ENCODE assay signal across 28 cellular contexts in the genomic region with DNA sequence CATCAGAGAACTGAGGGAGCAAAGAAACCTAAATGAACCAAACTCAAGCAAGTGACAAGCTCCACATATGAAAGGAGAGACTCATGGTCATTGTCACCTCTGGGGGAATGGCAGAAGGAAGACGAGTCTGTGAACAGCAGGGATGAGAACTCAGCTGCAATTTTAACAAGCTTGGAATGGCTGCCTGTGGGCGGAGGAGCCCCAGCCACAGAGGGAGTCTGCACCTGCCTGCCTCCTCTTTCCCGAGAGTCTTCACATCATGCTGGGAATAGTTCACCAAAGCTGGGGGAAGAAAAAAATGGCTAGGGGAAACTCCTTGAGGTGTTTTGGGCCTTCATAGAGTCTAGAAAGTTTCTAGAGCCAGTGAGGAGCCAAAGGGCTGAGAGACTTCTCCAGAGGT. TPM values are rescaled to one million over a fixed set of nuclear protein-coding genes. Genes with fewer than 3 reads are reported as not detected.
"Had no signal": no experiment of that assay in that cellular context is flagged by ENCODE, and none has a peak within 500 bp of the region (broad histone marks: within the 10 kb centered on the region; RNA-seq: fewer than 3 reads in every experiment).

No MANE protein-coding gene starts in this region.

- H3K9ac ChIP-seq: parathyroid adenoma had no signal

- FAIRE-seq: endothelial cell of umbilical vein, kidney had no signal

- H3K4me3 ChIP-seq: colonic mucosa, esophagus muscularis mucosa, gastroesophageal sphincter, heart right ventricle, left lung, mucosa of descending colon, right atrium auricular region, stomach, thyroid gland had no signal

- H3K27ac Mint-ChIP-seq: dendritic cell treated with granulocyte-macrophage colony-stimulating factor and Interleukin-4, amounts not matched to agents 40 ng/mL and 50 ng/mL, for 4 days; mesothelial cell of epicardium; progenitor cell of endocrine pancreas; stimulated activated effector memory CD8-positive, alpha-beta T cell treated with anti-CD3 and anti-CD28 coated beads, Interleukin-12 subunit alpha, Interleukin-12 subunit beta, amount 100 ng/mL, for 72 hours; type B pancreatic cell had no signal

- H3K27me3 Mint-ChIP-seq: dendritic cell treated with granulocyte-macrophage colony-stimulating factor and Interleukin-4, amounts not matched to agents 40 ng/mL and 50 ng/mL, for 4 days; naive thymus-derived CD8-positive, alpha-beta T cell; progenitor cell of endocrine pancreas; type B pancreatic cell had no signal

- H2AFZ ChIP-seq: parathyroid adenoma had no signal

- H3K9me3 ChIP-seq: colonic mucosa, mucosa of descending colon, neutrophil, thyroid gland had no signal

- H3K36me3 Mint-ChIP-seq: stimulated activated effector memory CD8-positive, alpha-beta T cell treated with anti-CD3 and anti-CD28 coated beads, Interleukin-12 subunit alpha, Interleukin-12 subunit beta, amount 100 ng/mL, for 72 hours; type B pancreatic cell had no signal

- ATAC-seq: foreskin keratinocyte; gastroesophageal sphincter; heart right ventricle; left lung; mucosa of descending colon; naive thymus-derived CD8-positive, alpha-beta T cell; sciatic nerve; stimulated activated effector memory CD8-positive, alpha-beta T cell treated with anti-CD3 and anti-CD28 coated beads, Interleukin-12 subunit alpha, Interleukin-12 subunit beta, amount 100 ng/mL, for 72 hours had no signal

- H3K4me3 Mint-ChIP-seq: dendritic cell treated with granulocyte-macrophage colony-stimulating factor and Interleukin-4, amounts not matched to agents 40 ng/mL and 50 ng/mL, for 4 days; mesothelial cell of epicardium; naive thymus-derived CD8-positive, alpha-beta T cell; stimulated activated effector memory CD8-positive, alpha-beta T cell treated with anti-CD3 and anti-CD28 coated beads, Interleukin-12 subunit alpha, Interleukin-12 subunit beta, amount 100 ng/mL, for 72 hours; type B pancreatic cell had no signal

- H3K4me1 ChIP-seq: colonic mucosa, foreskin keratinocyte, heart right ventricle, left lung, right atrium auricular region, stomach had no signal

- H3K27me3 ChIP-seq: colonic mucosa, esophagus muscularis mucosa, foreskin keratinocyte, gastroesophageal sphincter, heart right ventricle, left lung, neutrophil, right atrium auricular region, stomach, thyroid gland had no signal

- DNase-seq: colonic mucosa; effector CD8-positive, alpha-beta T cell; foreskin keratinocyte; heart right ventricle; hippocampal formation; kidney; left lung; mesenchymal stem cell; mucosa of descending colon; naive thymus-derived CD8-positive, alpha-beta T cell; stimulated activated CD4-positive, alpha-beta T cell treated with anti-CD3 and anti-CD28 coated beads, Interleukin-2, amount 100 ng/mL, for 24 hours; stimulated activated CD4-positive, alpha-beta T cell treated with anti-CD3 and anti-CD28 coated beads, Interleukin-4, amount 100 ng/mL, for 24 hours; stimulated activated naive CD4-positive, alpha-beta T cell treated with Interleukin-2 at 50 U/mL for 16 hours; stomach; thyroid gland had no signal

- H3K79me2 ChIP-seq: parathyroid adenoma had no signal

- H3K4me1 Mint-ChIP-seq: mesothelial cell of epicardium; naive thymus-derived CD8-positive, alpha-beta T cell; stimulated activated effector memory CD8-positive, alpha-beta T cell treated with anti-CD3 and anti-CD28 coated beads, Interleukin-12 subunit alpha, Interleukin-12 subunit beta, amount 100 ng/mL, for 72 hours had no signal

- H3K27ac ChIP-seq: colonic mucosa, esophagus muscularis mucosa, foreskin keratinocyte, gastroesophageal sphincter, heart right ventricle, left lung, neutrophil, parathyroid adenoma, right atrium auricular region, stomach, thyroid gland had no signal

- H3K36me3 ChIP-seq: colonic mucosa, esophagus muscularis mucosa, gastroesophageal sphincter, heart right ventricle, left lung, neutrophil, right atrium auricular region, stomach, thyroid gland had no signal

RNA-seq across cellular contexts. Expression of a gene that starts 21.3 kb away (rescaled TPM):
- polyA plus RNA-seq: neural cell had no signal
